Comparison of ENCODE assay signal across 8 cellular contexts in the genomic region with DNA sequence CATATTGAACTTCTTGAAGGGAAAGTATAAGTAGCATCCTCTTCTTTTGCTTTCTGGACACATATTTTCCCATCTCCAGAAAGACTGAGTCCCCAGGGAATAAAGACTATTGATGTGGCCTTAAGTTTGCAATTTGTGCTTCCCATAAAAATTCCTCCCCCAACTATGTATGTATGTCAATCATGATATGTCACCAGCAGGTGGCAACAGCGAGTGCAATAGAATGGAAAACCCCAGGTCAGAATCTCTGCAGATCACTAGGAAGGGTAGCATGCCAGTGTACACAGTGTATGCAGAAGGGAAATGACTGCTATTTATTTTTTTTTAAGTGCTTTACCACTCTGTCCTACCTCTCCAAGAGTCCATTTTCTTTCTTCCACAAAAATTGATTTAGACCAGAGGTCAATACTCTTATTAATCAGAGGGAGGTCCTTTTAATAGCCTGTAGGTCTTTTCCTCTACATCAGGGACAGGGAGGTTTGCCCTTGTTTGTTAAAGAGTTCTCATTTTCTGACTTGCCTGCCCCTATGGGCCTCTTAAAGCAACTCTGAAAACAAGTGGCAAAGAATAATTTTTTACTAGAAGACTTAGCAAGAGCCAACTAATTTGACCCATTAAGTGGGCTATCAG.
A peak's percentile ranks its signal among the peaks of the same experiment; 100 is the strongest.
DNase-seq lines count a peak whose midpoint lies in the region; ATAC-seq and TF ChIP-seq lines count a peak whose summit lies in the region.

No MANE protein-coding gene starts in this region.

- peak; percentile 76 for TF ChIP-seq CTCF in WTC11 (IDR thresholded peaks at IDR 0.05)

- peaks cover 11% of the 10 kb centered on the region for H3K4me1 Mint-ChIP-seq in WTC11

- H3K36me3 Mint-ChIP-seq in WTC11 = no peaks in the 10 kb centered on the region

- CTCF ChIA-PET in WTC11 (lab: Charles Lee) = interaction anchor here (0.6 to 2.1 kb wide), 28 partner anchors 9 to 688 kb away, joined by 3 to 8 read pairs (median 4); no protein-coding TSS in a partner anchor

- peak; percentile 2 for DNase-seq in DMS 273 treated with DMSO at 0.1 percent for 48 hours (lab: John Stamatoyannopoulos, UW)
- DNase-seq in NCI-H2081 treated with DMSO at 0.1 percent for 48 hours (lab: John Stamatoyannopoulos, UW) = peak; percentile 29
- DNase-seq in WTC11 (ENCODE audit: low spot score) = peak; percentile 69
- DNase-seq in foreskin melanocyte = peak; percentile 40
- peak; percentile 31 for DNase-seq in non-pigmented ciliary epithelial cell (ENCODE audit: low read depth)
- no peak for DNase-seq in activated gamma-delta T cell treated with Interleukin-2 at 50 U/mL for 16 hours

- ATAC-seq in GM19324 (IDR thresholded peaks at IDR 0.05; ENCODE audit: low FRiP score, unreplicated experiment) = peak; percentile 72
- peak; percentile 88 for ATAC-seq in HG03135 (IDR thresholded peaks at IDR 0.05; ENCODE audit: unreplicated experiment)
- ATAC-seq in WTC11 = peak; percentile 91

- POLR2A ChIA-PET in WTC11 (lab: Charles Lee) = no interaction called here

- H3K9me3 Mint-ChIP-seq in WTC11 = no peaks in the 10 kb centered on the region; the same call in 1 of the 2 replicates

- H3K27me3 Mint-ChIP-seq in WTC11 (ENCODE audit: low read depth) = no peaks in the 10 kb centered on the region

- no peak overlapping the region for H3K27ac Mint-ChIP-seq in WTC11

- H3K4me3 Mint-ChIP-seq in WTC11 = no peak overlapping the region

TF ChIP-seq in WTC11, 78 proteins besides CTCF, POLR2A, EP300 and RAD21:
- TF ChIP-seq, protein P1, sequence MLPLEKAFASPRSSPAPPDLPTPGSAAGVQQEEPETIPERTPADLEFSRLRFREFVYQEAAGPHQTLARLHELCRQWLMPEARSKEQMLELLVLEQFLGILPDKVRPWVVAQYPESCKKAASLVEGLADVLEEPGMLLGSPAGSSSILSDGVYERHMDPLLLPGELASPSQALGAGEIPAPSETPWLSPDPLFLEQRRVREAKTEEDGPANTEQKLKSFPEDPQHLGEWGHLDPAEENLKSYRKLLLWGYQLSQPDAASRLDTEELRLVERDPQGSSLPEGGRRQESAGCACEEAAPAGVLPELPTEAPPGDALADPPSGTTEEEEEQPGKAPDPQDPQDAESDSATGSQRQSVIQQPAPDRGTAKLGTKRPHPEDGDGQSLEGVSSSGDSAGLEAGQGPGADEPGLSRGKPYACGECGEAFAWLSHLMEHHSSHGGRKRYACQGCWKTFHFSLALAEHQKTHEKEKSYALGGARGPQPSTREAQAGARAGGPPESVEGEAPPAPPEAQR (CRISPR knock-in tag; IDR thresholded peaks at IDR 0.05) = no peak
- TF ChIP-seq PREB (CRISPR knock-in tag; IDR thresholded peaks at IDR 0.05; ENCODE audit: borderline replicate concordance) (no peak), CREM (CRISPR knock-in tag; IDR thresholded peaks at IDR 0.05) (no peak), ZNF396 (CRISPR knock-in tag; IDR thresholded peaks at IDR 0.05; ENCODE audit: borderline replicate concordance) (no peak), ZNF219 (CRISPR knock-in tag; IDR thresholded peaks at IDR 0.05; ENCODE audit: borderline replicate concordance) (no peak), CBFB (CRISPR knock-in tag; IDR thresholded peaks at IDR 0.05; ENCODE audit: low read depth) (no peak), ZNF671 (CRISPR knock-in tag; IDR thresholded peaks at IDR 0.05) (no peak), SOX15 (CRISPR knock-in tag; IDR thresholded peaks at IDR 0.05) (no peak), SMAD3 (CRISPR knock-in tag; IDR thresholded peaks at IDR 0.05; ENCODE audit: borderline replicate concordance) (no peak), MXD4 (CRISPR knock-in tag; IDR thresholded peaks at IDR 0.05; ENCODE audit: borderline replicate concordance) (no peak)
